ENCODE assay signal across 1 cellular context in the genomic region with DNA sequence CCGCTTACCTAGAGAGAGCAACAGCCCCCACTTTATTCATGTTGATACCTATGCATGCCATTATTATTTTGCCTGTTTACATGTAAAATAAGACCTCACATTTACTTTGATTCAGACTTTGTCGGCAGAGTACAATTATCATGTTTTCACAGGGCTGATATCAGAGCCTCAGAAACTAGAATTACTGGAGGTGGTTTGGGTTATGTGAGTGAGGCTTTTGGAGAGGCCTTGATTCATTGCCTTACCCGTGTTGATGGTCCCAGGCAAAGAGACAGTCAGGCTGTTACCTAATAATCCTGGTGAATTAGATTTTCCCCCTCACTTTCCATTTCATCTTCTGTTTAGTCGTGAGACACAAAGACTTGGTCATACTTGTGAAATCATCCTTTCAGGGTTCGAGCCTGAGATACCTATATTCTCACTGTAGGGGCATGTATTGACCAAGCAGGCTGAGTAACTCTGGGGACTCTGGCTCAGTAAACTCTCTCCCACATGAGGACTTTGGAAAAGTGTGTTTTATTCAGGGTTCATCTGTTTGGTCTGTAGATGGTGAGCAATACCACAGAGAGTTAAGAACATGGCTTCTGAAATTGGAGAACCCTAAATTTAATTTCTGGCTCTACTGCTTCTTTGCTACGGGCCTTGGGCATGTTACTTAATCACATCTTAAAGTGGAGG.
TF ChIP-seq lines count a peak whose summit lies in the region.

No MANE protein-coding gene starts in this region.

TF ChIP-seq in neural cell, 6 proteins besides CTCF, POLR2A, EP300 and RAD21:
- TF ChIP-seq TAF1 (IDR thresholded peaks at IDR 0.05; ENCODE audit: low read depth), result no peak
- TF ChIP-seq MXI1 (conservative IDR thresholded peaks at IDR 0.05; ENCODE audit: poor library complexity, severe bottlenecking), result no peak
- TF ChIP-seq, protein P1, sequence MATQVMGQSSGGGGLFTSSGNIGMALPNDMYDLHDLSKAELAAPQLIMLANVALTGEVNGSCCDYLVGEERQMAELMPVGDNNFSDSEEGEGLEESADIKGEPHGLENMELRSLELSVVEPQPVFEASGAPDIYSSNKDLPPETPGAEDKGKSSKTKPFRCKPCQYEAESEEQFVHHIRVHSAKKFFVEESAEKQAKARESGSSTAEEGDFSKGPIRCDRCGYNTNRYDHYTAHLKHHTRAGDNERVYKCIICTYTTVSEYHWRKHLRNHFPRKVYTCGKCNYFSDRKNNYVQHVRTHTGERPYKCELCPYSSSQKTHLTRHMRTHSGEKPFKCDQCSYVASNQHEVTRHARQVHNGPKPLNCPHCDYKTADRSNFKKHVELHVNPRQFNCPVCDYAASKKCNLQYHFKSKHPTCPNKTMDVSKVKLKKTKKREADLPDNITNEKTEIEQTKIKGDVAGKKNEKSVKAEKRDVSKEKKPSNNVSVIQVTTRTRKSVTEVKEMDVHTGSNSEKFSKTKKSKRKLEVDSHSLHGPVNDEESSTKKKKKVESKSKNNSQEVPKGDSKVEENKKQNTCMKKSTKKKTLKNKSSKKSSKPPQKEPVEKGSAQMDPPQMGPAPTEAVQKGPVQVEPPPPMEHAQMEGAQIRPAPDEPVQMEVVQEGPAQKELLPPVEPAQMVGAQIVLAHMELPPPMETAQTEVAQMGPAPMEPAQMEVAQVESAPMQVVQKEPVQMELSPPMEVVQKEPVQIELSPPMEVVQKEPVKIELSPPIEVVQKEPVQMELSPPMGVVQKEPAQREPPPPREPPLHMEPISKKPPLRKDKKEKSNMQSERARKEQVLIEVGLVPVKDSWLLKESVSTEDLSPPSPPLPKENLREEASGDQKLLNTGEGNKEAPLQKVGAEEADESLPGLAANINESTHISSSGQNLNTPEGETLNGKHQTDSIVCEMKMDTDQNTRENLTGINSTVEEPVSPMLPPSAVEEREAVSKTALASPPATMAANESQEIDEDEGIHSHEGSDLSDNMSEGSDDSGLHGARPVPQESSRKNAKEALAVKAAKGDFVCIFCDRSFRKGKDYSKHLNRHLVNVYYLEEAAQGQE (IDR thresholded peaks at IDR 0.05; ENCODE audit: borderline replicate concordance), result no peak
- TF ChIP-seq SMC3 (conservative IDR thresholded peaks at IDR 0.05; ENCODE audit: poor library complexity), result no peak
- no peak for TF ChIP-seq EZH2 (IDR thresholded peaks at IDR 0.05; ENCODE audit: borderline replicate concordance, insufficient read depth, low read length, poor library complexity, severe bottlenecking)
- TF ChIP-seq POLR2AphosphoS5 (IDR thresholded peaks at IDR 0.05), result no peak
